ENCODE assay signal across 8 cellular contexts in the genomic region with DNA sequence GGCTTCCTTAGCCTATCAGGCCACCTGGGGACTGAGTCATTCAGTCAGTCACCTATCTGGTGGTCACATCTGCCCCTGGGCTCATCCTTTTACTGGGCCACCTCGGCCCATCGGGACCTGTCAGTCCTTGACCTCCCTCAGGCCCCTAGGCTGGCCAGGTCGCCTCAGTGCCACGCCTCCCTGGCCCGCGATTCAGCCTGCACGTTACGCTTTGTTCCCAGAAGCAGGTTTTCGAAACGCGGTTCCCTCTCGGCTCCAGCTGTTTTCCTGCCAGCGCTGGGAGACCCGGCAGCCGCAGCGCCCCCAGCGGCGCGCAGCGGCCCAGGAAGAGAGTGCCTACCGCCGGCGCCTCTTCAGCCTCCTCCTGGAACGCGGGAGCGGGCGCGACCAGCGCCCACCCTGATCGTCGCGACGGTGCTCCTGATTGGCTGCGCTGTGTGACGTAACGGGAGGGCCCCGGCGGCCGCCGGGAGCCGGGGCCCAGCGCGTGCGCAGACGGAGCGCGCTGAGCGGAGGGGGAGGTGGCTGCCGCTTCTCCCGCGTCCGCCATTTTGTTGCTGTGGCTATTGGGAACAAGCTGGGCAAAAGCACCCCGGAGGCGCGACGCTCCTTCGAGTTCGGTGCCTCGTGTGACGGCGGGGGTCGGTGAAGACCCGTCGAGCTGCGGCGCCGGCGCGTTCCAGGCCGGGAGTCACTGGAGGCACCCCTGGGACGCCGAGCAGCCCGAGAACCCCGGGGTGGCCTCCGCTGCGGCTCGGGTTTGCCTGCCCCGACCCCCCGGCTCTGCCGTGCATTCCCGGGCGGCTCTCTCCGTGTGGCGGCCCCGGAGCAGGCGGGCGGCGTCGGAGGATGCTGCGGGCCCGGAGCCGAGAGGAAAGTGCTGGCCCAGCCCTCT. TPM values are rescaled to one million over a fixed set of nuclear protein-coding genes. Genes with fewer than 3 reads are reported as not detected.
A peak's percentile ranks its signal among the peaks of the same experiment; 100 is the strongest.
DNase-seq lines count a peak whose midpoint lies in the region; ATAC-seq and TF ChIP-seq lines count a peak whose summit lies in the region.

A gene with protein sequence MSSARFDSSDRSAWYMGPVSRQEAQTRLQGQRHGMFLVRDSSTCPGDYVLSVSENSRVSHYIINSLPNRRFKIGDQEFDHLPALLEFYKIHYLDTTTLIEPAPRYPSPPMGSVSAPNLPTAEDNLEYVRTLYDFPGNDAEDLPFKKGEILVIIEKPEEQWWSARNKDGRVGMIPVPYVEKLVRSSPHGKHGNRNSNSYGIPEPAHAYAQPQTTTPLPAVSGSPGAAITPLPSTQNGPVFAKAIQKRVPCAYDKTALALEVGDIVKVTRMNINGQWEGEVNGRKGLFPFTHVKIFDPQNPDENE (plus strand): TSS at position 492 of the 895 bp plus-strand sequence. CDS start 528 bp downstream, outside the sequence.

- H3K36me3 Mint-ChIP-seq in activated naive CD8-positive, alpha-beta T cell treated with anti-CD3 and anti-CD28 coated beads, Interleukin-2, amount 50 U/mL, for 24 hours (ENCODE audit: low read depth): peaks cover 24% of the 10 kb centered on the region
- peaks cover 16% of the 10 kb centered on the region for H3K36me3 Mint-ChIP-seq in type B pancreatic cell

- peak within 1 kb of the TSS; percentile 98 for H3K4me3 Mint-ChIP-seq in activated naive CD8-positive, alpha-beta T cell treated with anti-CD3 and anti-CD28 coated beads, Interleukin-2, amount 50 U/mL, for 24 hours
- peak within 1 kb of the TSS; percentile 90 for H3K4me3 Mint-ChIP-seq in type B pancreatic cell

- peaks cover 34% of the 10 kb centered on the region for H3K4me1 Mint-ChIP-seq in activated naive CD8-positive, alpha-beta T cell treated with anti-CD3 and anti-CD28 coated beads, Interleukin-2, amount 50 U/mL, for 24 hours
- peaks cover 27% of the 10 kb centered on the region for H3K4me1 Mint-ChIP-seq in type B pancreatic cell (ENCODE audit: unreplicated experiment)

- peak; percentile 93 to 96 (median 93) for DNase-seq in NCI-H1417 (lab: John Stamatoyannopoulos, UW)
- peak; percentile 83 to 92 for DNase-seq in SW 1271 (lab: John Stamatoyannopoulos, UW)
- peak; percentile 97 for DNase-seq in activated naive CD8-positive, alpha-beta T cell treated with anti-CD3 and anti-CD28 coated beads, Interleukin-2, amount 50 U/mL, for 24 hours
- peak; percentile 99 for DNase-seq in cardiac septum (ENCODE audit: low spot score)
- peak; percentile 97 for DNase-seq in pons (ENCODE audit: low spot score)
- peak; percentile 99 for DNase-seq in type B pancreatic cell (ENCODE audit: extremely low spot score, unreplicated experiment)

- no peaks in the 10 kb centered on the region for H3K9me3 Mint-ChIP-seq in activated naive CD8-positive, alpha-beta T cell treated with anti-CD3 and anti-CD28 coated beads, Interleukin-2, amount 50 U/mL, for 24 hours
- H3K9me3 Mint-ChIP-seq in type B pancreatic cell: no peaks in the 10 kb centered on the region

- intact Hi-C loops in cardiac septum (cut with DNase I): loop anchor here (1.0 to 5.0 kb wide), 3 partner anchors 60 to 85 kb away; a partner anchor contains a TSS

- H3K27me3 Mint-ChIP-seq in activated naive CD8-positive, alpha-beta T cell treated with anti-CD3 and anti-CD28 coated beads, Interleukin-2, amount 50 U/mL, for 24 hours: no peaks in the 10 kb centered on the region
- H3K27me3 Mint-ChIP-seq in type B pancreatic cell: no peaks in the 10 kb centered on the region

- peak; percentile 97 for TF ChIP-seq CTCF in GM12874 (IDR thresholded peaks at IDR 0.05; ENCODE audit: insufficient read depth, low read depth, low read length)
- peak; percentile 99 for TF ChIP-seq CTCF in type B pancreatic cell (conservative IDR thresholded peaks at IDR 0.05)

- H3K27ac Mint-ChIP-seq in activated naive CD8-positive, alpha-beta T cell treated with anti-CD3 and anti-CD28 coated beads, Interleukin-2, amount 50 U/mL, for 24 hours: peak within 1 kb of the TSS; percentile 92
- peak within 1 kb of the TSS; percentile 96 for H3K27ac Mint-ChIP-seq in type B pancreatic cell

- ATAC-seq in HG02763 (IDR thresholded peaks at IDR 0.05; ENCODE audit: unreplicated experiment): peak; percentile 91
- ATAC-seq in activated naive CD8-positive, alpha-beta T cell treated with anti-CD3 and anti-CD28 coated beads, Interleukin-2, amount 50 U/mL, for 24 hours: peak; percentile 99

RNA-seq across cellular contexts. Expression of the gene that starts here (rescaled TPM):
- total RNA-seq in cardiac septum (55.5 TPM), type B pancreatic cell (ENCODE audit: low replicate concordance) (64.9 and 78.1 TPM in 2 replicates)

Comparison
In these comparisons a context has a peak if more than half of its experiments do, and no peak if none do; other contexts are left out.
1. Peak in every context shown above with its lines: DNase-seq and ATAC-seq.